Comparison of ENCODE assay signal across 1 cellular context in genomic region chr13:34748078-34748477, GRCh38.
TF ChIP-seq lines count a peak whose summit lies in the region.

No MANE protein-coding gene starts in this region.

TF ChIP-seq in WTC11, 78 proteins besides CTCF, POLR2A, EP300 and RAD21 (continued from another document):
- TF ChIP-seq E2F1 (CRISPR knock-in tag; IDR thresholded peaks at IDR 0.05) (no peak), MXD4 (CRISPR knock-in tag; IDR thresholded peaks at IDR 0.05; ENCODE audit: borderline replicate concordance) (no peak), JAZF1 (CRISPR knock-in tag; IDR thresholded peaks at IDR 0.05) (no peak), IRF2 (CRISPR knock-in tag; IDR thresholded peaks at IDR 0.05; ENCODE audit: borderline replicate concordance, low read depth) (no peak), ZNF396 (CRISPR knock-in tag; IDR thresholded peaks at IDR 0.05; ENCODE audit: borderline replicate concordance) (no peak), ZBTB21 (CRISPR knock-in tag; IDR thresholded peaks at IDR 0.05; ENCODE audit: borderline replicate concordance) (no peak)
